Comparison of ENCODE assay signal across 23 cellular contexts in the genomic region with DNA sequence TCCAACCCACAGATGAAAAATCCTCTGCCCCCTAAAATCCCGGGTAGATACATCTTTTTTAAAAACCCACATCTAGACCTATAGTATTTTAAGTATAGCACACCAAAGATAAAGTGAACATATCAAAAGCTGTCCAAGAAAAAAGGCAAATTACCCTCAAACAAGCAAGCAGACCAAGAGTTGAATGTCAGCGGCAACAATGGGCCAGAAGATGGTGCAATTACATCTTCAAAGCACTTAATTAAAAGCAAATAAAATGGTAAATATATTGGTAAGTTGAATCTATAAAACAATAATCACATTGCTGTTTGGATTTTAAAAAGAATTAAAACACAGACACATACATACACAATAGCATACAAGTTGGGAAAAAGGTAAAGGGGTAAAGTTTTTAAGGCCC.
DNase-seq lines count a peak whose midpoint lies in the region; ATAC-seq, FAIRE-seq and TF ChIP-seq lines count a peak whose summit lies in the region.
"Had no signal": no experiment of that assay in that cellular context is flagged by ENCODE, and none has a peak within 500 bp of the region (broad histone marks: within the 10 kb centered on the region; RNA-seq: fewer than 3 reads in every experiment).

No MANE protein-coding gene starts in this region.

- intact Hi-C loops in right lobe of liver (cut with DNase I): no loop called here

- no peaks in the 10 kb centered on the region for H3K27me3 ChIP-seq in GM06990 (replicated peaks; ENCODE audit: control insufficient read depth, insufficient read depth, low read length)
- no peaks in the 10 kb centered on the region for H3K27me3 ChIP-seq in OCI-LY3 (ENCODE audit: low read depth, low read length)
- H3K27me3 ChIP-seq in right lobe of liver: no peaks in the 10 kb centered on the region
- no peaks in the 10 kb centered on the region for H3K27me3 ChIP-seq in small intestine (ENCODE audit: control insufficient read depth in 2 of 2, insufficient read depth in 2 of 2, low read length in 2 of 2)
- H3K27me3 ChIP-seq: esophagus squamous epithelium, testis had no signal

- no peaks in the 10 kb centered on the region for H4K20me1 ChIP-seq in OCI-LY3 (ENCODE audit: insufficient read depth, low read length)

- no peaks in the 10 kb centered on the region; the same call in 1 of the 2 replicates for H3K9me3 ChIP-seq in OCI-LY3 (ENCODE audit: insufficient read depth, low read length)
- no peaks in the 10 kb centered on the region for H3K9me3 ChIP-seq in right lobe of liver
- H3K9me3 ChIP-seq in small intestine (ENCODE audit: control insufficient read depth, low read depth): no peaks in the 10 kb centered on the region
- H3K9me3 ChIP-seq: esophagus squamous epithelium, testis had no signal

- H3K4me3 ChIP-seq in GM06990 (replicated peaks; ENCODE audit: low read depth, low read length) (no peak overlapping the region), OCI-LY3 (ENCODE audit: low read length) (no peak overlapping the region), right lobe of liver (no peak overlapping the region), small intestine (ENCODE audit: low read depth in 1 of 2, low read length in 2 of 2) (no peak overlapping the region)
- H3K4me3 ChIP-seq: esophagus squamous epithelium, testis had no signal

- TF ChIP-seq CTCF in GM06990 (IDR thresholded peaks at IDR 0.05; ENCODE audit: insufficient read depth, low read length, poor library complexity, severe bottlenecking) (peak; percentile 15), OCI-LY3 (IDR thresholded peaks at IDR 0.05; ENCODE audit: low read depth, low read length) (peak; percentile 42), chondrocyte (IDR thresholded peaks at IDR 0.05) (peak; percentile 41), right lobe of liver (IDR thresholded peaks at IDR 0.05) (no peak)

- FAIRE-seq in small intestine (lab: Jason Lieb, UNC) (no peak), frontal cortex (lab: Jason Lieb, UNC) (no peak)

- H3K27ac Mint-ChIP-seq in chondrocyte (ENCODE audit: unreplicated experiment): no peak overlapping the region
- H3K27ac Mint-ChIP-seq: activated CD4-positive, alpha-beta T cell treated with anti-CD3 and anti-CD28 coated beads, Interleukin-2, amount 10 ng/mL, durations not matched to agents 24 days and 14 days; CD4-positive, alpha-beta memory T cell; stimulated activated memory B cell treated with anti-CD40 and anti-IgM and Interleukin-4, amounts not matched to agents 10 μg/mL and 1 μg/mL and 100 μg/mL, for 72 hours had no signal

- H3K9ac ChIP-seq in OCI-LY3 (ENCODE audit: low read length): no peak overlapping the region

- H3K4me3 Mint-ChIP-seq in chondrocyte (ENCODE audit: unreplicated experiment): no peak overlapping the region
- H3K4me3 Mint-ChIP-seq: activated CD4-positive, alpha-beta T cell treated with anti-CD3 and anti-CD28 coated beads, Interleukin-2, amount 10 ng/mL, durations not matched to agents 24 days and 14 days; CD4-positive, alpha-beta memory T cell; central memory CD8-positive, alpha-beta T cell; neural crest cell; stimulated activated memory B cell treated with anti-CD40 and anti-IgM and Interleukin-4, amounts not matched to agents 10 μg/mL and 1 μg/mL and 100 μg/mL, for 72 hours had no signal

- H3K4me2 ChIP-seq in OCI-LY3 (ENCODE audit: low read length): no peak overlapping the region

- no peak for DNase-seq in GM06990 (ENCODE audit: extremely low read depth, insufficient read length)
- DNase-seq in chondrocyte (ENCODE audit: low spot score): no peak
- DNase-seq in right lobe of liver: no peak
- DNase-seq in small intestine: no peak
- no peak for DNase-seq in DMS79 (lab: John Stamatoyannopoulos, UW)
- DNase-seq in frontal cortex (ENCODE audit: low spot score in 2 of 2): no peak
- DNase-seq: activated CD4-positive, alpha-beta T cell treated with anti-CD3 and anti-CD28 coated beads, Interleukin-2, amount 10 ng/mL, durations not matched to agents 24 days and 14 days; activated CD8-positive, alpha-beta memory T cell treated with anti-CD3 and anti-CD28 coated beads, Interleukin-2, amount 50 U/mL, for 4 hours; activated effector memory CD4-positive, alpha-beta T cell treated with Interleukin-2 at 50 U/mL for 16 hours; CD4-positive, alpha-beta memory T cell; effector CD4-positive, alpha-beta T cell; esophagus squamous epithelium; H7; Kasumi-1; NCI-H1417; NCI-H526 treated with DMSO at 0.1 percent for 48 hours; SIG-M5; stimulated activated CD4-positive, alpha-beta T cell treated with anti-CD3 and anti-CD28 coated beads, Interleukin-1b, Interleukin-23, amount 100 ng/mL, for 48 hours; testis had no signal

- no peaks in the 10 kb centered on the region for H3K27me3 Mint-ChIP-seq in chondrocyte (ENCODE audit: low read depth)
- H3K27me3 Mint-ChIP-seq: activated CD4-positive, alpha-beta T cell treated with anti-CD3 and anti-CD28 coated beads, Interleukin-2, amount 10 ng/mL, durations not matched to agents 24 days and 14 days; CD4-positive, alpha-beta memory T cell; central memory CD8-positive, alpha-beta T cell had no signal

- H3K4me1 ChIP-seq in OCI-LY3 (ENCODE audit: low read length) (no peaks in the 10 kb centered on the region), right lobe of liver (peaks cover 0 to 19% (median 10%) of the 10 kb centered on the region in 4 donors), small intestine (ENCODE audit: control insufficient read depth in 2 of 2, insufficient read depth in 1 of 2, low read depth in 1 of 2, low read length in 1 of 2) (peaks cover 0 to 1% of the 10 kb centered on the region in 2 donors)
- H3K4me1 ChIP-seq: testis had no signal

- no peaks in the 10 kb centered on the region for H3K79me2 ChIP-seq in OCI-LY3 (ENCODE audit: low read length)

- H2AFZ ChIP-seq in OCI-LY3 (ENCODE audit: low read depth, low read length): no peak overlapping the region

- no peak for ATAC-seq in right lobe of liver
- ATAC-seq: stimulated activated memory B cell treated with anti-CD40 and anti-IgM and Interleukin-4, amounts not matched to agents 10 μg/mL and 1 μg/mL and 100 μg/mL, for 72 hours had no signal

- peaks cover 4% of the 10 kb centered on the region for H3K4me1 Mint-ChIP-seq in chondrocyte (ENCODE audit: low read depth)
- H3K4me1 Mint-ChIP-seq: activated CD4-positive, alpha-beta T cell treated with anti-CD3 and anti-CD28 coated beads, Interleukin-2, amount 10 ng/mL, durations not matched to agents 24 days and 14 days; CD4-positive, alpha-beta memory T cell; central memory CD8-positive, alpha-beta T cell; neural crest cell; stimulated activated memory B cell treated with anti-CD40 and anti-IgM and Interleukin-4, amounts not matched to agents 10 μg/mL and 1 μg/mL and 100 μg/mL, for 72 hours had no signal

- TF ChIP-seq POLR2A in right lobe of liver (IDR thresholded peaks at IDR 0.05): no peak

- WGBS in right lobe of liver (ENCODE audit: insufficient coverage, low coverage, low lambda C conversion rate, missing lambda C conversion rate): 61% methylated on average over 2 of the region's 2 CpGs
- WGBS in small intestine, 3 donors: 63 to 70% (median 65%) methylated on average over 2 of the region's 2 CpGs

- no peaks in the 10 kb centered on the region for H3K36me3 ChIP-seq in GM06990 (ENCODE audit: control insufficient read depth, insufficient read depth, low read length)
- no peaks in the 10 kb centered on the region for H3K36me3 ChIP-seq in OCI-LY3 (replicated peaks; ENCODE audit: low read depth, low read length)
- peaks cover 0 to 10% (median 4%) of the 10 kb centered on the region in 4 donors for H3K36me3 ChIP-seq in right lobe of liver
- H3K36me3 ChIP-seq in small intestine (ENCODE audit: control insufficient read depth in 2 of 2, insufficient read depth in 2 of 2, low read length in 2 of 2): no peaks in the 10 kb centered on the region
- H3K36me3 ChIP-seq: esophagus squamous epithelium had no signal

- no peak overlapping the region for H3K27ac ChIP-seq in OCI-LY3 (ENCODE audit: low read length)
- peak overlapping the region in 2 of 3 donors; percentile 25 to 97 for H3K27ac ChIP-seq in right lobe of liver
- no peak overlapping the region for H3K27ac ChIP-seq in small intestine (ENCODE audit: low read depth in 1 of 2, low read length in 1 of 2)
- H3K27ac ChIP-seq: esophagus squamous epithelium, testis had no signal

- peaks cover 7% of the 10 kb centered on the region for H3K36me3 Mint-ChIP-seq in chondrocyte (ENCODE audit: low read depth)

- peaks cover 8% of the 10 kb centered on the region for H3K9me3 Mint-ChIP-seq in chondrocyte (ENCODE audit: low read depth)
- H3K9me3 Mint-ChIP-seq: activated CD4-positive, alpha-beta T cell treated with anti-CD3 and anti-CD28 coated beads, Interleukin-2, amount 10 ng/mL, durations not matched to agents 24 days and 14 days; central memory CD8-positive, alpha-beta T cell had no signal

Comparison
In these comparisons a context has a peak if more than half of its experiments do, and no peak if none do; other contexts are left out.
1. CTCF ChIP-seq: peak in GM06990 (single experiment), OCI-LY3 (single experiment) and chondrocyte (single experiment); none in right lobe of liver (0 of 4).
2. H3K27ac ChIP-seq: peak in right lobe of liver (2 of 3); none in OCI-LY3 (single experiment) and small intestine (0 of 2).